In genomic region chr15:80384442-80384841, GRCh38 we compare ENCODE assay signal across 2 cellular contexts.
TF ChIP-seq lines count a peak whose summit lies in the region.

No MANE protein-coding gene starts in this region.

TF ChIP-seq in SK-N-SH, 30 proteins besides CTCF, POLR2A, EP300 and RAD21 (continued from another document):
- TF ChIP-seq ZBTB33 (IDR thresholded peaks at IDR 0.05; ENCODE audit: borderline replicate concordance, low read depth): no peak
- no peak for TF ChIP-seq FOSL2 (IDR thresholded peaks at IDR 0.05; ENCODE audit: borderline replicate concordance, low read depth)
- TF ChIP-seq MXI1 (IDR thresholded peaks at IDR 0.05; ENCODE audit: low read depth, low read length): no peak
- TF ChIP-seq REST (IDR thresholded peaks at IDR 0.05; ENCODE audit: low read depth, low read length): no peak
- TF ChIP-seq USF1 (IDR thresholded peaks at IDR 0.05; ENCODE audit: borderline replicate concordance, low read depth): no peak
- no peak for TF ChIP-seq SMC3 (IDR thresholded peaks at IDR 0.05; ENCODE audit: low read depth, low read length)

TF ChIP-seq in SK-N-SH treated with all-trans-retinoic acid at 6 μM for 48 hours, 23 proteins besides CTCF, POLR2A, EP300 and RAD21 (continued from another document):
- TF ChIP-seq POU6F1 (CRISPR knock-in tag; IDR thresholded peaks at IDR 0.05; ENCODE audit: borderline replicate concordance, low read depth): no peak
- TF ChIP-seq TCF4 (CRISPR knock-in tag; IDR thresholded peaks at IDR 0.05; ENCODE audit: borderline replicate concordance): no peak
- no peak for TF ChIP-seq ZFP3 (CRISPR knock-in tag; IDR thresholded peaks at IDR 0.05)
